ENCODE assay signal across 8 cellular contexts in genomic region chr22:39152511-39153219, GRCh38. TPM values are rescaled to one million over a fixed set of nuclear protein-coding genes. Genes with fewer than 3 reads are reported as not detected.
DNase-seq lines count a peak whose midpoint lies in the region; ATAC-seq and TF ChIP-seq lines count a peak whose summit lies in the region.

Gene CBX7 (minus strand): TSS chr22:39152680. CDS start chr22:39152444, 236 bp downstream.

- H3K9me3 Mint-ChIP-seq in neural progenitor cell, result no peaks in the 10 kb centered on the region

- peak within 1 kb of the TSS; percentile 92 for H3K4me2 ChIP-seq in neural progenitor cell

- H3K27ac Mint-ChIP-seq in neural progenitor cell, result no peak within 1 kb of the TSS

- H3K27ac ChIP-seq in neural progenitor cell, result no peak within 1 kb of the TSS
- peak within 1 kb of the TSS; percentile 54 for H3K27ac ChIP-seq in subcutaneous abdominal adipose tissue (ENCODE audit: low read depth, low read length)

- peak; percentile 69 for ATAC-seq in GM21576 (IDR thresholded peaks at IDR 0.05; ENCODE audit: unreplicated experiment)

- TF ChIP-seq RAD21 in Ishikawa (IDR thresholded peaks at IDR 0.05; ENCODE audit: low read depth), result no peak

- H3K4me1 Mint-ChIP-seq in neural progenitor cell, result peaks cover 16% of the 10 kb centered on the region

- peaks cover 59% of the 10 kb centered on the region for H3K27me3 ChIP-seq in neural progenitor cell
- peaks cover 0 to 6% (median 0%) of the 10 kb centered on the region in 5 donors for H3K27me3 ChIP-seq in subcutaneous abdominal adipose tissue (ENCODE audit: control insufficient read depth in 5 of 5, insufficient read depth in 4 of 5, low read length in 5 of 5)

- H3K36me3 ChIP-seq in neural progenitor cell (no peaks in the 10 kb centered on the region), subcutaneous abdominal adipose tissue (ENCODE audit: control insufficient read depth in 5 of 5, insufficient read depth in 5 of 5, low read length in 5 of 5) (peaks cover 0 to 22% (median 16%) of the 10 kb centered on the region in 5 donors)

- TF ChIP-seq EP300 in Ishikawa (IDR thresholded peaks at IDR 0.05; ENCODE audit: borderline replicate concordance), result no peak

- H3K4me1 ChIP-seq in neural progenitor cell, result peaks cover 4% of the 10 kb centered on the region
- H3K4me1 ChIP-seq in subcutaneous abdominal adipose tissue (ENCODE audit: control insufficient read depth in 5 of 5, insufficient read depth in 5 of 5, low read length in 5 of 5), result peaks cover 0 to 50% (median 45%) of the 10 kb centered on the region in 5 donors

- H2AFZ ChIP-seq in neural progenitor cell (replicated peaks), result peak within 1 kb of the TSS; percentile 78

- H3F3A ChIP-seq in neural progenitor cell (ENCODE audit: low read depth), result peaks cover 31% of the 10 kb centered on the region

- no peak for TF ChIP-seq CTCF in foreskin fibroblast (IDR thresholded peaks at IDR 0.05; ENCODE audit: low read depth, low read length)
- no peak for TF ChIP-seq CTCF in neural progenitor cell (IDR thresholded peaks at IDR 0.05)

- H3K9me3 ChIP-seq in neural progenitor cell (ENCODE audit: low read depth) (no peaks in the 10 kb centered on the region), subcutaneous abdominal adipose tissue (ENCODE audit: control insufficient read depth in 5 of 5, low read length in 5 of 5) (no peaks in the 10 kb centered on the region)

- no peaks in the 10 kb centered on the region for H4K20me1 ChIP-seq in neural progenitor cell (ENCODE audit: low read depth)

- DNase-seq in DMS79 (lab: John Stamatoyannopoulos, UW) (peak; percentile 28), SHP77 (lab: John Stamatoyannopoulos, UW) (peak; percentile 56 to 84), activated gamma-delta T cell (lab: John Stamatoyannopoulos, UW) (peak; percentile 94), foreskin fibroblast (peak; percentile 87 to 95), neural progenitor cell (ENCODE audit: low spot score) (peak; percentile 91)

- H3K4me3 ChIP-seq in foreskin fibroblast (ENCODE audit: low read depth in 1 of 2, low read length in 2 of 2) (peak within 1 kb of the TSS; percentile 70 to 74), neural progenitor cell (peak within 1 kb of the TSS; percentile 55), subcutaneous abdominal adipose tissue (ENCODE audit: low read depth in 1 of 5, low read length in 5 of 5) (peak within 1 kb of the TSS; percentile 80 to 92 (median 88))

- H3K79me2 ChIP-seq in neural progenitor cell (ENCODE audit: low read depth), result no peaks in the 10 kb centered on the region

- H3K36me3 Mint-ChIP-seq in neural progenitor cell, result peaks cover 2% of the 10 kb centered on the region

- H3K4me3 Mint-ChIP-seq in neural progenitor cell, result peak within 1 kb of the TSS; percentile 86

- H3K9ac ChIP-seq in neural progenitor cell (no peak within 1 kb of the TSS), subcutaneous abdominal adipose tissue (ENCODE audit: low read length in 5 of 5) (peak within 1 kb of the TSS; percentile 38 to 92 (median 82))

- peaks cover 32% of the 10 kb centered on the region for H3K27me3 Mint-ChIP-seq in neural progenitor cell (ENCODE audit: insufficient read depth, low read depth)

TF ChIP-seq in Ishikawa, 13 proteins besides CTCF, POLR2A, EP300 and RAD21:
- peak; percentile 84 for TF ChIP-seq MAX (IDR thresholded peaks at IDR 0.05)
- TF ChIP-seq TEAD4 (IDR thresholded peaks at IDR 0.05), result no peak
- no peak for TF ChIP-seq REST (IDR thresholded peaks at IDR 0.05; ENCODE audit: low read depth)
- peak; percentile 33; the same call in 1 of the 2 replicates for TF ChIP-seq EGR1 (IDR thresholded peaks at IDR 0.05)
- no peak for TF ChIP-seq CEBPB (IDR thresholded peaks at IDR 0.05)
- 0 out of 2 replicates have a peak, but pooled peaks have one; percentile 36 for TF ChIP-seq TCF12 (IDR thresholded peaks at IDR 0.05; ENCODE audit: low read depth)
- no peak for TF ChIP-seq FOXM1 (IDR thresholded peaks at IDR 0.05; ENCODE audit: borderline replicate concordance, low read depth)
- no peak for TF ChIP-seq YY1 (IDR thresholded peaks at IDR 0.05; ENCODE audit: low read depth)
- peak; percentile 49 for TF ChIP-seq NFIC (IDR thresholded peaks at IDR 0.05)
- TF ChIP-seq TAF1 (IDR thresholded peaks at IDR 0.05; ENCODE audit: low read depth), result peak; percentile 34; the same call in 1 of the 2 replicates
- TF ChIP-seq ZBTB7A (IDR thresholded peaks at IDR 0.05; ENCODE audit: low read depth), result no peak; the same call in 1 of the 2 replicates
- 0 out of 2 replicates have a peak, but pooled peaks have one; percentile 26 for TF ChIP-seq CREB1 (IDR thresholded peaks at IDR 0.05; ENCODE audit: low read depth)
- no peak for TF ChIP-seq USF1 (IDR thresholded peaks at IDR 0.05)

RNA-seq across cellular contexts. Expression of gene CBX7, which starts in this region (rescaled TPM):
- total RNA-seq in neural progenitor cell (ENCODE audit: low replicate concordance), result 0.71 and 7.7 TPM in 2 replicates

Comparison
In these comparisons a context has a peak if more than half of its experiments do, and no peak if none do; other contexts are left out.
1. DNase-seq: peak in every context shown above with its lines; median percentile 94 in activated gamma-delta T cell; 91 in foreskin fibroblast; 91 in neural progenitor cell; 70 in SHP77; 28 in DMS79.